In the genomic region with DNA sequence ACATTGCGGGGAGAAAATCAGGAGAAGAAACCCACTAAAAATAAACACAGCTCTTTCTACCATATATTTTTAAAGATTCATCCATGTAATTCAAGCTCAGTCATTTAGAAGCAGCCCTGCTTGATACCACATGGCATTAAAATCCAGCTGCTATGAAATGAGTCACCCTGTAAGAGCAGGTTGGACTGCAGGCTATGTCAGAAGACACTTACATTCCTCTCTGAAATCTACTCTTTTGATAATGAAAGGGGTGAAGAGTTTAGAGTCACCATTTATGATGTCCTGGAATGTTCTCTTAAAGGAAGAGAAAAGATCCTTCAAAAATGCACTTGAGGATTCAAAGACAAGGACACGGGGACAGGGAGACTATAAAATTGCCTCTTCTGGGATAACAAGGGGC, we compare ENCODE assay signal across 12 cellular contexts.
A peak's percentile ranks its signal among the peaks of the same experiment; 100 is the strongest.
DNase-seq lines count a peak whose midpoint lies in the region; ATAC-seq, FAIRE-seq and TF ChIP-seq lines count a peak whose summit lies in the region.
"Had no signal": no experiment of that assay in that cellular context is flagged by ENCODE, and none has a peak within 500 bp of the region (broad histone marks: within the 10 kb centered on the region; RNA-seq: fewer than 3 reads in every experiment).

No MANE protein-coding gene starts in this region.

- H3K4me1 ChIP-seq in astrocyte (ENCODE audit: insufficient read depth, low read length) = peaks cover 5% of the 10 kb centered on the region
- H3K4me1 ChIP-seq in smooth muscle cell (ENCODE audit: low read depth) = peaks cover 14% of the 10 kb centered on the region
- H3K4me1 ChIP-seq: parathyroid adenoma had no signal

- CTCF ChIA-PET in GM10248 (lab: Yijun Ruan, JAX) = interaction anchor here (1.3 kb wide), 1 partner anchor 17 kb away, joined by 4 read pairs; no protein-coding TSS in a partner anchor

- intact Hi-C loops in Right ventricle myocardium superior (cut with DNase I) = no loop called here

- ATAC-seq in Right ventricle myocardium superior (ENCODE audit: poor library complexity) = peak; percentile 66
- ATAC-seq in HG02938 (IDR thresholded peaks at IDR 0.05; ENCODE audit: unreplicated experiment) = no peak
- ATAC-seq: activated CD4-positive, alpha-beta T cell treated with anti-CD3 and anti-CD28 coated beads for 36 hours; activated naive CD8-positive, alpha-beta T cell treated with anti-CD3 and anti-CD28 coated beads, Interleukin-2, amount 50 U/mL, for 24 hours; Panc1 had no signal

- H3K9ac ChIP-seq in astrocyte (ENCODE audit: low read length) (no peak overlapping the region), smooth muscle cell (ENCODE audit: low read depth) (no peak overlapping the region)
- H3K9ac ChIP-seq: parathyroid adenoma had no signal

- peaks cover 4% of the 10 kb centered on the region for H3F3A ChIP-seq in smooth muscle cell (ENCODE audit: low read depth)

- TF ChIP-seq CTCF in astrocyte (IDR thresholded peaks at IDR 0.05; ENCODE audit: insufficient read depth, low read depth, low read length) (no peak), smooth muscle cell (IDR thresholded peaks at IDR 0.05; ENCODE audit: borderline replicate concordance, insufficient read depth, poor library complexity, severe bottlenecking) (no peak), GM10248 (IDR thresholded peaks at IDR 0.05; ENCODE audit: control extremely low read depth, extremely low read depth, low read depth, missing control alignments) (no peak)

- POLR2A ChIA-PET in GM10248 (lab: Yijun Ruan, JAX) = no interaction called here

- H3K4me2 ChIP-seq in astrocyte (ENCODE audit: low read length) = peak overlapping the region; percentile 37
- peak overlapping the region; percentile 73 for H3K4me2 ChIP-seq in smooth muscle cell

- peaks cover 9% of the 10 kb centered on the region for H3K9me3 ChIP-seq in astrocyte (ENCODE audit: insufficient read depth, low read depth, low read length)
- H3K9me3 ChIP-seq in smooth muscle cell (replicated peaks; ENCODE audit: low read depth) = no peaks in the 10 kb centered on the region

- H4K20me1 ChIP-seq in astrocyte (ENCODE audit: insufficient read depth, low read length) = no peaks in the 10 kb centered on the region
- H4K20me1 ChIP-seq in smooth muscle cell (ENCODE audit: low read depth) = no peaks in the 10 kb centered on the region

- no peaks in the 10 kb centered on the region for H3K36me3 ChIP-seq in astrocyte (ENCODE audit: insufficient read depth, low read length)
- H3K36me3 ChIP-seq in smooth muscle cell (ENCODE audit: low read depth) = no peaks in the 10 kb centered on the region

- no peak overlapping the region for H3K4me3 ChIP-seq in astrocyte (ENCODE audit: insufficient read depth, low read depth, low read length)
- no peak overlapping the region for H3K4me3 ChIP-seq in smooth muscle cell

- H3K79me2 ChIP-seq in astrocyte (ENCODE audit: insufficient read depth, low read length) (no peaks in the 10 kb centered on the region), smooth muscle cell (ENCODE audit: low read depth) (no peaks in the 10 kb centered on the region)
- H3K79me2 ChIP-seq: parathyroid adenoma had no signal

- H3K27ac Mint-ChIP-seq in astrocyte (ENCODE audit: unreplicated experiment) = no peak overlapping the region
- H3K27ac Mint-ChIP-seq: activated CD4-positive, alpha-beta T cell treated with anti-CD3 and anti-CD28 coated beads for 36 hours; activated naive CD8-positive, alpha-beta T cell treated with anti-CD3 and anti-CD28 coated beads, Interleukin-2, amount 50 U/mL, for 24 hours had no signal

- H3K4me1 Mint-ChIP-seq in astrocyte (ENCODE audit: low read depth, unreplicated experiment) = peaks cover 14% of the 10 kb centered on the region
- H3K4me1 Mint-ChIP-seq: activated CD4-positive, alpha-beta T cell treated with anti-CD3 and anti-CD28 coated beads for 36 hours; activated naive CD8-positive, alpha-beta T cell treated with anti-CD3 and anti-CD28 coated beads, Interleukin-2, amount 50 U/mL, for 24 hours had no signal

- H3K27me3 Mint-ChIP-seq in astrocyte (ENCODE audit: low read depth, unreplicated experiment) = no peaks in the 10 kb centered on the region
- H3K27me3 Mint-ChIP-seq: activated CD4-positive, alpha-beta T cell treated with anti-CD3 and anti-CD28 coated beads for 36 hours; activated naive CD8-positive, alpha-beta T cell treated with anti-CD3 and anti-CD28 coated beads, Interleukin-2, amount 50 U/mL, for 24 hours had no signal

- H3K27ac ChIP-seq in astrocyte (ENCODE audit: low read depth, low read length) (no peak overlapping the region), smooth muscle cell (ENCODE audit: low read depth) (peak overlapping the region; percentile 46)
- H3K27ac ChIP-seq: parathyroid adenoma had no signal

- peaks cover 3% of the 10 kb centered on the region for H3K9me3 Mint-ChIP-seq in astrocyte (ENCODE audit: unreplicated experiment)

- H3K27me3 ChIP-seq in astrocyte (ENCODE audit: insufficient read depth, low read length) (no peaks in the 10 kb centered on the region), smooth muscle cell (ENCODE audit: low read depth) (no peaks in the 10 kb centered on the region)

- no peaks in the 10 kb centered on the region for H3K36me3 Mint-ChIP-seq in astrocyte (ENCODE audit: low read depth, unreplicated experiment)

- H3K4me3 Mint-ChIP-seq in astrocyte (ENCODE audit: unreplicated experiment) = no peak overlapping the region
- H3K4me3 Mint-ChIP-seq: activated CD4-positive, alpha-beta T cell treated with anti-CD3 and anti-CD28 coated beads for 36 hours; activated naive CD8-positive, alpha-beta T cell treated with anti-CD3 and anti-CD28 coated beads, Interleukin-2, amount 50 U/mL, for 24 hours had no signal

- no peak for FAIRE-seq in astrocyte (lab: Jason Lieb, UNC)

- DNase-seq in GM04504 (ENCODE audit: low read depth) = peak; percentile 68
- peak; percentile 92 for DNase-seq in astrocyte (ENCODE audit: low read depth)
- no peak for DNase-seq in Right ventricle myocardium superior
- no peak for DNase-seq in smooth muscle cell (lab: John Stamatoyannopoulos, UW; ENCODE audit: unreplicated experiment)
- DNase-seq in NCI-H2107 (lab: John Stamatoyannopoulos, UW) = no peak
- DNase-seq in GM10248 (ENCODE audit: extremely low spot score) = no peak
- DNase-seq in kidney glomerular epithelial cell (lab: John Stamatoyannopoulos, UW) = no peak
- DNase-seq: activated CD4-positive, alpha-beta T cell treated with anti-CD3 and anti-CD28 coated beads for 36 hours; activated naive CD8-positive, alpha-beta T cell treated with anti-CD3 and anti-CD28 coated beads, Interleukin-2, amount 50 U/mL, for 24 hours had no signal

- no peak overlapping the region for H2AFZ ChIP-seq in astrocyte (ENCODE audit: low read depth, low read length)
- no peak overlapping the region for H2AFZ ChIP-seq in smooth muscle cell (ENCODE audit: low read depth)
- H2AFZ ChIP-seq: parathyroid adenoma had no signal

- 31% methylated on average over 2 of the region's 2 CpGs for WGBS in smooth muscle cell (ENCODE audit: low lambda C conversion rate)

Comparison
In these comparisons a context has a peak if more than half of its experiments do, and no peak if none do; other contexts are left out.
1. DNase-seq: peak in GM04504 (single experiment) and astrocyte (single experiment); none in Right ventricle myocardium superior (single experiment), smooth muscle cell (single experiment), NCI-H2107 (single experiment), GM10248 (single experiment) and kidney glomerular epithelial cell (single experiment).